11 cellular contexts compared by ENCODE assay signal in genomic region chr1:223001653-223002634, GRCh38.
DNase-seq lines count a peak whose midpoint lies in the region; TF ChIP-seq lines count a peak whose summit lies in the region.
"Had no signal": no experiment of that assay in that cellular context is flagged by ENCODE, and none has a peak within 500 bp of the region (broad histone marks: within the 10 kb centered on the region; RNA-seq: fewer than 3 reads in every experiment).

No MANE protein-coding gene starts in this region.

- peak; percentile 36 for TF ChIP-seq CTCF in retinal pigment epithelial cell (conservative IDR thresholded peaks at IDR 0.05; ENCODE audit: low read depth, low read length)

- in situ Hi-C loops in KBM-7 (cut with MboI; ENCODE audit: low pct_unique_long_range_greater_than_20kb, low sequenced_read_pairs) = no loop called here

- no peak overlapping the region for H3K4me3 ChIP-seq in retinal pigment epithelial cell (ENCODE audit: low read length)
- H3K4me3 ChIP-seq: ovary, tibial artery had no signal

- peak; percentile 72 for DNase-seq in NCI-H510A treated with DMSO at 0.1 percent for 48 hours (lab: John Stamatoyannopoulos, UW)
- no peak for DNase-seq in NCI-H510A (lab: John Stamatoyannopoulos, UW)
- DNase-seq in NCI-H774 (lab: John Stamatoyannopoulos, UW) = peak; percentile 6
- peak; percentile 4 to 6 for DNase-seq in erythroblast (lab: John Stamatoyannopoulos, UW)
- no peak for DNase-seq in retinal pigment epithelial cell (ENCODE audit: low read depth)
- no peak for DNase-seq in KBM-7
- DNase-seq in ecto neural progenitor cell (ENCODE audit: low spot score) = no peak
- no peak for DNase-seq in COLO829 (ENCODE audit: low spot score)
- DNase-seq: immature natural killer cell, ovary, tibial artery had no signal

- no peak for TF ChIP-seq POLR2A in erythroblast (IDR thresholded peaks at IDR 0.05; ENCODE audit: low read length)

Comparison
In these comparisons a context has a peak if more than half of its experiments do, and no peak if none do; other contexts are left out.
1. DNase-seq: peak in NCI-H510A treated with DMSO at 0.1 percent for 48 hours (single experiment), NCI-H774 (single experiment) and erythroblast (2 of 2); none in NCI-H510A (single experiment), retinal pigment epithelial cell (single experiment), KBM-7 (single experiment), ecto neural progenitor cell (single experiment) and COLO829 (single experiment).